ENCODE assay signal across 12 cellular contexts in genomic region chr2:142983174-142983573, GRCh38.
DNase-seq lines count a peak whose midpoint lies in the region; ATAC-seq and TF ChIP-seq lines count a peak whose summit lies in the region.
"Had no signal": no experiment of that assay in that cellular context is flagged by ENCODE, and none has a peak within 500 bp of the region (broad histone marks: within the 10 kb centered on the region; RNA-seq: fewer than 3 reads in every experiment).

No MANE protein-coding gene starts in this region.

- H3K4me3 ChIP-seq in GM12865 (ENCODE audit: low read depth, low read length), result no peak overlapping the region
- H3K4me3 ChIP-seq: hepatocyte had no signal

- ATAC-seq in GM19395 (IDR thresholded peaks at IDR 0.05; ENCODE audit: unreplicated experiment) (peak; percentile 72), HG02798 (IDR thresholded peaks at IDR 0.05; ENCODE audit: poor library complexity, unreplicated experiment) (peak; percentile 78), HG03521 (IDR thresholded peaks at IDR 0.05; ENCODE audit: unreplicated experiment) (peak; percentile 76)
- ATAC-seq: effector memory CD8-positive, alpha-beta T cell had no signal

- DNase-seq in GM12865 (ENCODE audit: low read depth), result peak; percentile 39
- no peak for DNase-seq in C1 segment of cervical spinal cord (lab: John Stamatoyannopoulos, UW)
- no peak for DNase-seq in 8988T
- DNase-seq in NOMO-1 (lab: John Stamatoyannopoulos, UW; ENCODE audit: unreplicated experiment in 2 of 2), result no peak
- DNase-seq in activated CD4-positive, alpha-beta T cell treated with anti-CD3 and anti-CD28 coated beads, Interleukin-2, amount 50 U/mL, for 1 hour, result no peak
- DNase-seq: effector memory CD8-positive, alpha-beta T cell; midbrain; NCI-H82 had no signal

- TF ChIP-seq CTCF in GM12865 (IDR thresholded peaks at IDR 0.05; ENCODE audit: insufficient read depth, low read depth, low read length, missing control alignments), result no peak
